ENCODE assay signal across 2 cellular contexts in genomic region chr2:206271066-206271465, GRCh38.
A peak's percentile ranks its signal among the peaks of the same experiment; 100 is the strongest.
TF ChIP-seq lines count a peak whose summit lies in the region.

No MANE protein-coding gene starts in this region.

TF ChIP-seq in HepG2, 621 proteins besides CTCF, POLR2A, EP300 and RAD21:
- TF ChIP-seq ZNF550 (CRISPR knock-in tag; IDR thresholded peaks at IDR 0.05; ENCODE audit: borderline replicate concordance) (no peak), MAFK (conservative IDR thresholded peaks at IDR 0.05 in 1 of 2, IDR thresholded peaks at IDR 0.05 in 1 of 2; ENCODE audit: low read length in 2 of 2) (peak; percentile 95 to 98), MAFF (IDR thresholded peaks at IDR 0.05; ENCODE audit: low read depth, low read length) (peak; percentile 97), ZNF234 (CRISPR knock-in tag; conservative IDR thresholded peaks at IDR 0.05) (no peak)
TF ChIP-seq in HepG2: peak in this region for 2.

TF ChIP-seq in H1, 55 proteins besides CTCF, POLR2A, EP300 and RAD21:
- TF ChIP-seq MAFK (IDR thresholded peaks at IDR 0.05; ENCODE audit: low read depth, low read length) (peak; percentile 66; the same call in 1 of the 2 replicates), SUZ12 (IDR thresholded peaks at IDR 0.05; ENCODE audit: low read length) (peak; percentile 56; the same call in 1 of the 2 replicates), CTBP2 (IDR thresholded peaks at IDR 0.05; ENCODE audit: borderline replicate concordance, insufficient read depth, insufficient read length, low read length) (no peak)
